In the genomic region with DNA sequence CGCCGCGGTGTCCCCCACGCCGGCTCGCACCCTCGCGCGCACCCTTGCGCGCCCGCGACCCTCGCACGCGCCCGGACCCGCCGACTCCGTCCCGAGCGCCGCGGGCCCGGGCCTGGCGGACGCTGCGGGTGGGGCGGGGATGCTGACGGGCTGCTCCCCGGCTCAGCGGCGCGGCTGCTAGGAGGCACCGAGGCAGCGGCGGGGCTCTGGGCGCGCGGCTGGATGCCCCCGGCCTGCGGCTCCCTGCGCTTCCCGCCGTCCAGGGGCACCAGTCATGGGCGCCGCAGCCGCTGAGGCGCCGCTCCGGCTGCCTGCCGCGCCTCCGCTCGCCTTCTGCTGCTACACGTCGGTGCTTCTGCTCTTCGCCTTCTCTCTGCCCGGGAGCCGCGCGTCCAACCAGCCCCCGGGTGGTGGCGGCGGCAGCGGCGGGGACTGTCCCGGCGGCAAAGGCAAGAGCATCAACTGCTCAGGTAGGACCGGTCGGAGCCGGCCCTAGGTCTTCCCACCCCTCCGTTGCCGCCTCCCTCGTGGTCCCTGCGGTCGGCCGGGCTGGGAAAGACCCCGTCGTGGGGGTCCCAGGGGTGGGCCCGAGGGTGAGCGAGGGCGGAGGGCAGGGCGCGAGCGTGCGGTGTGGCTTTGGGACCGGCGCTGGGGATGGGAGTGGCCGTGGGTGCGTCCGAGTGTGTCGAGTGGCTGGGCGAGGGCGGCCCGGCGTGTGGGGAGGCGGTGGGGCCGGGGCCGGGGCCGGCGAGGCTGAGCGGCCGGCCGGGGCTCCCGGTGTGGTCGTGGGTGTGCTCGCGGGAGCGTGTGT, we compare ENCODE assay signal across 9 cellular contexts. TPM values are rescaled to one million over a fixed set of nuclear protein-coding genes. Genes with fewer than 3 reads are reported as not detected.
DNase-seq lines count a peak whose midpoint lies in the region; ATAC-seq and TF ChIP-seq lines count a peak whose summit lies in the region.
"Had no signal": no experiment of that assay in that cellular context is flagged by ENCODE, and none has a peak within 500 bp of the region (broad histone marks: within the 10 kb centered on the region; RNA-seq: fewer than 3 reads in every experiment).

No MANE protein-coding gene starts in this region.

- peak; percentile 60 for ATAC-seq in naive thymus-derived CD4-positive, alpha-beta T cell

- H3K27me3 ChIP-seq in naive thymus-derived CD4-positive, alpha-beta T cell (ENCODE audit: control insufficient read depth in 2 of 2, insufficient read depth in 2 of 2, low read length in 2 of 2): no peaks in the 10 kb centered on the region

- peak; percentile 72 for DNase-seq in DMS 273 (lab: John Stamatoyannopoulos, UW; ENCODE audit: unreplicated experiment)
- DNase-seq in DMS 273 treated with DMSO at 0.1 percent for 48 hours (lab: John Stamatoyannopoulos, UW): no peak
- DNase-seq in HFF-Myc (ENCODE audit: extremely low read depth, low read depth): no peak
- peak; percentile 51 for DNase-seq in NCI-H1092 treated with DMSO at 0.1 percent for 48 hours (lab: John Stamatoyannopoulos, UW)
- DNase-seq in activated CD8-positive, alpha-beta memory T cell treated with anti-CD3 and anti-CD28 coated beads for 24 hours: peak; percentile 76
- peak; percentile 31 to 40 for DNase-seq in erythroblast (lab: John Stamatoyannopoulos, UW)
- peak in 8 of 9 donors; percentile 5 to 54 (median 21) for DNase-seq in naive thymus-derived CD4-positive, alpha-beta T cell

- H3K36me3 ChIP-seq in naive thymus-derived CD4-positive, alpha-beta T cell (ENCODE audit: control insufficient read depth in 2 of 3, insufficient read depth in 3 of 3, low read length in 3 of 3): no peaks in the 10 kb centered on the region
- no peaks in the 10 kb centered on the region for H3K36me3 ChIP-seq in urinary bladder (ENCODE audit: insufficient read depth)

- intact Hi-C loops in naive thymus-derived CD4-positive, alpha-beta T cell (cut with micrococcal nuclease): no loop called here

- POLR2A ChIA-PET in naive thymus-derived CD4-positive, alpha-beta T cell (lab: Charles Lee): no interaction called here

- peaks cover 38 to 61% (median 53%) of the 10 kb centered on the region in 5 donors for H3K27me3 Mint-ChIP-seq in naive thymus-derived CD4-positive, alpha-beta T cell

- no peaks in the 10 kb centered on the region for H3K4me1 ChIP-seq in naive thymus-derived CD4-positive, alpha-beta T cell (ENCODE audit: control insufficient read depth in 2 of 2, insufficient read depth in 2 of 2, low read length in 2 of 2)
- H3K4me1 ChIP-seq in urinary bladder (ENCODE audit: insufficient read depth): peaks cover 3% of the 10 kb centered on the region

- CTCF ChIA-PET in naive thymus-derived CD4-positive, alpha-beta T cell (lab: Charles Lee): no interaction called here

- H3K4me3 Mint-ChIP-seq in naive thymus-derived CD4-positive, alpha-beta T cell: peak overlapping the region; percentile 25 to 81 (median 72)

- under 1% methylated on average over 110 of the region's 110 CpGs for WGBS in urinary bladder

- H3K4me3 ChIP-seq in HFF-Myc (replicated peaks; ENCODE audit: low read depth, low read length) (peak overlapping the region; percentile 68), urinary bladder (ENCODE audit: low read depth, low read length) (peak overlapping the region; percentile 86)
- H3K4me3 ChIP-seq in naive thymus-derived CD4-positive, alpha-beta T cell (ENCODE audit: low read length): peak overlapping the region; percentile 35

- peaks cover 0 to 2% (median 0%) of the 10 kb centered on the region in 11 donors for H3K9me3 Mint-ChIP-seq in naive thymus-derived CD4-positive, alpha-beta T cell

- H3K27ac Mint-ChIP-seq in naive thymus-derived CD4-positive, alpha-beta T cell: no peak overlapping the region

- no peaks in the 10 kb centered on the region for H3K9me3 ChIP-seq in naive thymus-derived CD4-positive, alpha-beta T cell (ENCODE audit: control insufficient read depth in 2 of 3, low read length in 3 of 3)

- no peak for TF ChIP-seq POLR2A in erythroblast (IDR thresholded peaks at IDR 0.05; ENCODE audit: low read length)

- H3K36me3 Mint-ChIP-seq in naive thymus-derived CD4-positive, alpha-beta T cell: peaks cover 0 to 7% (median 0%) of the 10 kb centered on the region in 5 donors

- no peak overlapping the region for H3K27ac ChIP-seq in naive thymus-derived CD4-positive, alpha-beta T cell (ENCODE audit: low read depth, low read length)
- H3K27ac ChIP-seq in urinary bladder (ENCODE audit: low read depth): no peak overlapping the region
- H3K27ac ChIP-seq: 22Rv1 had no signal

- no peak for TF ChIP-seq CTCF in HFF-Myc (IDR thresholded peaks at IDR 0.05; ENCODE audit: low read depth, low read length, missing control alignments)

- H3K4me1 Mint-ChIP-seq in naive thymus-derived CD4-positive, alpha-beta T cell: peaks cover 0 to 12% (median 6%) of the 10 kb centered on the region in 7 donors

RNA-seq across cellular contexts. Expression of a gene that starts 0.5 kb away (rescaled TPM):
- total RNA-seq in naive thymus-derived CD4-positive, alpha-beta T cell: under 1 TPM in 2 of 5 experiments, not detected in 3; 0.27 to 0.56 TPM
- not detected for polyA plus RNA-seq in naive thymus-derived CD4-positive, alpha-beta T cell
- total RNA-seq in urinary bladder: 2.0 TPM
- polyA plus RNA-seq in urinary bladder: 0.24 TPM

RNA-seq across cellular contexts. Expression of a gene that starts 46.5 kb away (rescaled TPM):
- total RNA-seq in naive thymus-derived CD4-positive, alpha-beta T cell: 10 to 100 TPM in 3 of 5 experiments, 1 to 10 TPM in 2; 6.8 to 13.4 (median 12.0) TPM
- 1 to 10 TPM; 3.5 to 4.1 TPM for polyA plus RNA-seq in naive thymus-derived CD4-positive, alpha-beta T cell
- 19.1 TPM for total RNA-seq in urinary bladder
- polyA plus RNA-seq in urinary bladder: 14.3 TPM

Comparison
In these comparisons a context has a peak if more than half of its experiments do, and no peak if none do; other contexts are left out.
1. DNase-seq: peak in DMS 273 (single experiment), NCI-H1092 treated with DMSO at 0.1 percent for 48 hours (single experiment), activated CD8-positive, alpha-beta memory T cell treated with anti-CD3 and anti-CD28 coated beads for 24 hours (single experiment), erythroblast (2 of 2) and naive thymus-derived CD4-positive, alpha-beta T cell (8 of 9); none in DMS 273 treated with DMSO at 0.1 percent for 48 hours (single experiment) and HFF-Myc (single experiment).
2. H3K4me3 ChIP-seq: peak in every context shown above with its lines; median percentile 86 in urinary bladder; 68 in HFF-Myc; 35 in naive thymus-derived CD4-positive, alpha-beta T cell.